Comparison of ENCODE assay signal across 8 cellular contexts in the genomic region with DNA sequence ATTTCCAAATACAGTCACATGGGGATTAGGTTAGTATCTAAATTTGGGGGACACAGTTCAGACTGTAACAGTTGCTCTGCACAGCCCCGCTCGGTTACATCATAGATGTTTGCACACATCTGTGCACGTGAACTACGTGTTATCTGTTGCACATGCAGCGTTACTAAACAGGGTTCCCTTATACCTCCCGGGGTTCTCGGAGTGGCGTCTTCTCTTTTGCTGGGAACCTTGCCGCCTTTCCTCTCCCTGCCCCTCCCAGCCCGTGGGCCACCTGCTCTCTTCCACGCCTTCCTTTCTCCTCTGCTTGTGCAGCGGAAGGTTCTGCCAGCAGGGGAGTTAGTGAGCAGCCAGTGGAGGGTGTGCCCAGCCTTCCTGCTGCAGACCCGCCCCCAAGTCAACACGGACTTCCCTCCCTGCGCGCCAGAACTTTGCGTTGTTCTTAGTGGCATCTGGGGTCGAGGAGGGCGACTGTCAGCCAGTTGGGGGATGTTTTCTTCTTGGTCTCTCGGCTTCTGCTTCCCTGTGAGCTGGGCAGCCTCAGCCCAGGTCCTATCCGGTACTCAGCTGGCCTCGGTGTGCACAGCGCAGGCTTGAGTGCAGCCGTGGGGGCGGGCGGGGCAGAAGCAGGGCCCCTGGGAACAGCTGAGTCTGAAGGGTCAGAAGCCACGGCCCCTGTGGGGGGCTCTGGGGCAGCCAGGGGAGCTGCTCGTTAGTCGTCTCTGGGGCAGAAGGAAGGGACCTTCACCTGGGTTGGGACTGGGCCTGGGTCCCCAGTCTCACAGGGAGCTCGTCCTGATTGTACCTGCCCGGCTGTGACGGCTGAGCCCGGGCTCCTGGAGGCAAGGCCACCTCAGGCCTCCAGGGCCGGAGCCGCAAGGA.
DNase-seq lines count a peak whose midpoint lies in the region; ATAC-seq and TF ChIP-seq lines count a peak whose summit lies in the region.
"Not testable (repeated sequence)": the region's sequence is repeated elsewhere in the genome, so short reads cannot be mapped to it uniquely, and the experiment has no call there.

No MANE protein-coding gene starts in this region.

- DNase-seq in A673 (ENCODE audit: low spot score) (peak; percentile 57), NCI-H1092 (lab: John Stamatoyannopoulos, UW) (peak; percentile 38), RPMI8226 (peak; percentile 53), activated T-cell treated with anti-CD3 and anti-CD28 coated beads for 24 hours (ENCODE audit: low read depth) (peak; percentile 16), dermis blood vessel endothelial cell (peak; percentile 7)
- not testable (repeated sequence) for DNase-seq in left lobe of liver (ENCODE audit: low spot score)
- DNase-seq in stimulated activated CD4-positive, alpha-beta T cell treated with anti-CD3 and anti-CD28 coated beads, Interleukin-12 subunit alpha, Interleukin-12 subunit beta, amount 100 ng/mL, for 48 hours (ENCODE audit: low read depth in 2 of 3, low spot score in 1 of 3), result peak; percentile 16 to 31 (median 22)

- not testable (repeated sequence) for H3K27ac ChIP-seq in A673 (ENCODE audit: low read depth, low read length, poor library complexity, severe bottlenecking)

- H3K36me3 ChIP-seq in A673 (ENCODE audit: insufficient read depth, low read length, poor library complexity, severe bottlenecking), result not testable (repeated sequence)

- H3K27me3 ChIP-seq in A673 (replicated peaks; ENCODE audit: insufficient read depth, low read depth, low read length, poor library complexity), result not testable (repeated sequence)

- H3K4me1 ChIP-seq in A673 (ENCODE audit: insufficient read depth, low read length, poor library complexity, severe bottlenecking), result peaks cover 14% of the 10 kb centered on the region

- POLR2A ChIA-PET in A673 (lab: Charles Lee; ENCODE audit: low non-redundant PET), result not testable (repeated sequence)

- peaks cover 14% of the 10 kb centered on the region for H3K9me3 ChIP-seq in A673 (ENCODE audit: low read depth, low read length, poor library complexity, severe bottlenecking)

- not testable (repeated sequence) for H3K4me3 ChIP-seq in A673 (ENCODE audit: low read depth, low read length, poor library complexity, severe bottlenecking)

- peak; percentile 88 for ATAC-seq in left lobe of liver

- not testable (repeated sequence) for BruUV-seq in A673 (replicated peaks; lab: Mats Ljungman, UMichigan)

- TF ChIP-seq CTCF in A673 (conservative IDR thresholded peaks at IDR 0.05; ENCODE audit: low read depth, low read length) (peak; percentile 55), GM12873 (IDR thresholded peaks at IDR 0.05; ENCODE audit: insufficient read depth, low read depth, low read length, missing control alignments) (peak; percentile 48)

- intact Hi-C loops in A673 (cut with micrococcal nuclease; ENCODE audit: unreplicated experiment), result not testable (repeated sequence)

- CTCF ChIA-PET in A673 (lab: Charles Lee), result not testable (repeated sequence)
